ENCODE assay signal across 11 cellular contexts in genomic region chr14:78403278-78403815, GRCh38.
DNase-seq lines count a peak whose midpoint lies in the region; ATAC-seq and TF ChIP-seq lines count a peak whose summit lies in the region.
"Had no signal": no experiment of that assay in that cellular context is flagged by ENCODE, and none has a peak within 500 bp of the region (broad histone marks: within the 10 kb centered on the region; RNA-seq: fewer than 3 reads in every experiment).

No MANE protein-coding gene starts in this region.

- H3K4me3 ChIP-seq in endodermal cell (ENCODE audit: low read length), result no peak overlapping the region

- intact Hi-C loops in natural killer cell (cut with micrococcal nuclease) (no loop called here), Calu3 (cut with micrococcal nuclease; ENCODE audit: unreplicated experiment) (no loop called here)
- intact Hi-C loops in activated T-helper 2 cell treated with anti-CD3 and anti-CD28 coated beads, Interferon-gamma antibody, Interleukin-2, Interleukin-4, amounts not matched to agents 10 μg/mL and 5 μg/mL and 100 μg/mL, durations not matched to agents 14 hours and 24 hours and 36 hours (cut with micrococcal nuclease), result no loop called here
- intact Hi-C loops in CD4-positive, alpha-beta T cell (cut with DNase I, micrococcal nuclease), result no loop called here

- CTCF ChIA-PET in CD4-positive, alpha-beta T cell (lab: Charles Lee), result no interaction called here
- CTCF ChIA-PET in Calu3 (lab: Charles Lee), result no interaction called here

- H3K36me3 ChIP-seq in endodermal cell (ENCODE audit: control insufficient read depth, insufficient read depth, low read length), result no peaks in the 10 kb centered on the region

- H3K4me1 Mint-ChIP-seq in endodermal cell (peaks cover 10% of the 10 kb centered on the region), natural killer cell (no peaks in the 10 kb centered on the region), Calu3 (ENCODE audit: low read depth, unreplicated experiment) (no peaks in the 10 kb centered on the region)
- H3K4me1 Mint-ChIP-seq in activated T-helper 2 cell treated with anti-CD3 and anti-CD28 coated beads, Interferon-gamma antibody, Interleukin-2, Interleukin-4, amounts not matched to agents 10 μg/mL and 5 μg/mL and 100 μg/mL, durations not matched to agents 14 hours and 24 hours and 36 hours (ENCODE audit: low read depth), result no peaks in the 10 kb centered on the region
- H3K4me1 Mint-ChIP-seq in CD4-positive, alpha-beta T cell (ENCODE audit: low read depth), result no peaks in the 10 kb centered on the region

- H3K9me3 Mint-ChIP-seq in endodermal cell (no peaks in the 10 kb centered on the region), natural killer cell (peaks cover 0 to 7% of the 10 kb centered on the region in 2 donors), Calu3 (ENCODE audit: low read depth, unreplicated experiment) (no peaks in the 10 kb centered on the region)
- no peaks in the 10 kb centered on the region for H3K9me3 Mint-ChIP-seq in activated T-helper 2 cell treated with anti-CD3 and anti-CD28 coated beads, Interferon-gamma antibody, Interleukin-2, Interleukin-4, amounts not matched to agents 10 μg/mL and 5 μg/mL and 100 μg/mL, durations not matched to agents 14 hours and 24 hours and 36 hours
- H3K9me3 Mint-ChIP-seq in CD4-positive, alpha-beta T cell, result peaks cover 4% of the 10 kb centered on the region

- DNase-seq in Ammon's horn (ENCODE audit: low spot score), result peak; percentile 17
- peak; percentile 58 for DNase-seq in endodermal cell
- no peak for DNase-seq in natural killer cell
- no peak for DNase-seq in activated T-helper 2 cell treated with anti-CD3 and anti-CD28 coated beads, Interferon-gamma antibody, Interleukin-2, Interleukin-4, amounts not matched to agents 10 μg/mL and 5 μg/mL and 100 μg/mL, durations not matched to agents 14 hours and 24 hours and 36 hours (ENCODE audit: low spot score)
- DNase-seq in CD4-positive, alpha-beta T cell, result no peak
- DNase-seq in Calu3, result no peak
- DNase-seq: SIG-M5 had no signal

- peaks cover 5% of the 10 kb centered on the region for H3K4me1 ChIP-seq in endodermal cell (ENCODE audit: control insufficient read depth, insufficient read depth, low read length)

- POLR2A ChIA-PET in CD4-positive, alpha-beta T cell (lab: Charles Lee), result no interaction called here

- H3K27me3 ChIP-seq in endodermal cell (ENCODE audit: control insufficient read depth, insufficient read depth, low read length, poor library complexity, severe bottlenecking), result peaks cover 6% of the 10 kb centered on the region
- H3K27me3 ChIP-seq in CD4-positive, alpha-beta T cell (ENCODE audit: control insufficient read depth, insufficient read depth, low read length), result peaks cover 4% of the 10 kb centered on the region

- no peaks in the 10 kb centered on the region for H3K9me3 ChIP-seq in endodermal cell (ENCODE audit: control insufficient read depth, low read length)
- H3K9me3 ChIP-seq in CD4-positive, alpha-beta T cell (ENCODE audit: control insufficient read depth, low read length), result no peaks in the 10 kb centered on the region

- WGBS in endodermal cell (ENCODE audit: insufficient coverage in 1 of 2, insufficient read length in 1 of 2), 2 experiments, result 59 to 85% methylated on average over 4 to 8 of the region's 8 CpGs

- H3K4me3 Mint-ChIP-seq in endodermal cell (no peak overlapping the region), natural killer cell (no peak overlapping the region), Calu3 (ENCODE audit: low read depth, unreplicated experiment) (no peak overlapping the region)
- no peak overlapping the region for H3K4me3 Mint-ChIP-seq in activated T-helper 2 cell treated with anti-CD3 and anti-CD28 coated beads, Interferon-gamma antibody, Interleukin-2, Interleukin-4, amounts not matched to agents 10 μg/mL and 5 μg/mL and 100 μg/mL, durations not matched to agents 14 hours and 24 hours and 36 hours (ENCODE audit: low read depth)
- H3K4me3 Mint-ChIP-seq in CD4-positive, alpha-beta T cell, result no peak overlapping the region
- H3K4me3 Mint-ChIP-seq: activated naive CD8-positive, alpha-beta T cell had no signal

- H3K27ac ChIP-seq in endodermal cell (ENCODE audit: low read depth, low read length), result no peak overlapping the region
- no peak overlapping the region for H3K27ac ChIP-seq in CD4-positive, alpha-beta T cell (ENCODE audit: low read depth, low read length)
- H3K27ac ChIP-seq: C4-2B had no signal

- peak; percentile 67 for ATAC-seq in GM19468 (IDR thresholded peaks at IDR 0.05; ENCODE audit: extremely low read depth, unreplicated experiment)
- ATAC-seq in HG03159 (IDR thresholded peaks at IDR 0.05; ENCODE audit: unreplicated experiment), result peak; percentile 67
- ATAC-seq in natural killer cell, result no peak
- ATAC-seq in CD4-positive, alpha-beta T cell (ENCODE audit: poor library complexity), result no peak

- no peaks in the 10 kb centered on the region for H3K36me3 Mint-ChIP-seq in endodermal cell (ENCODE audit: low read depth)
- no peaks in the 10 kb centered on the region for H3K36me3 Mint-ChIP-seq in natural killer cell
- H3K36me3 Mint-ChIP-seq in activated T-helper 2 cell treated with anti-CD3 and anti-CD28 coated beads, Interferon-gamma antibody, Interleukin-2, Interleukin-4, amounts not matched to agents 10 μg/mL and 5 μg/mL and 100 μg/mL, durations not matched to agents 14 hours and 24 hours and 36 hours (ENCODE audit: low read depth), result no peaks in the 10 kb centered on the region
- no peaks in the 10 kb centered on the region for H3K36me3 Mint-ChIP-seq in CD4-positive, alpha-beta T cell (ENCODE audit: low read depth)
- no peaks in the 10 kb centered on the region for H3K36me3 Mint-ChIP-seq in Calu3 (ENCODE audit: insufficient read depth, unreplicated experiment)

- no peak overlapping the region for H3K9ac ChIP-seq in endodermal cell (ENCODE audit: extremely low read depth, low read length, poor library complexity, severe bottlenecking)

- H3K27me3 Mint-ChIP-seq in endodermal cell (ENCODE audit: insufficient read depth), result peaks cover under 1% of the 10 kb centered on the region
- peaks cover 0 to 16% of the 10 kb centered on the region in 2 donors for H3K27me3 Mint-ChIP-seq in natural killer cell (ENCODE audit: low read depth in 2 of 2)
- peaks cover 2% of the 10 kb centered on the region for H3K27me3 Mint-ChIP-seq in activated T-helper 2 cell treated with anti-CD3 and anti-CD28 coated beads, Interferon-gamma antibody, Interleukin-2, Interleukin-4, amounts not matched to agents 10 μg/mL and 5 μg/mL and 100 μg/mL, durations not matched to agents 14 hours and 24 hours and 36 hours (ENCODE audit: low read depth)
- H3K27me3 Mint-ChIP-seq in CD4-positive, alpha-beta T cell, result peaks cover 33% of the 10 kb centered on the region
- peaks cover 59% of the 10 kb centered on the region for H3K27me3 Mint-ChIP-seq in Calu3 (ENCODE audit: unreplicated experiment)

- TF ChIP-seq CTCF in endodermal cell (conservative IDR thresholded peaks at IDR 0.05) (no peak), natural killer cell (IDR thresholded peaks at IDR 0.05) (no peak), Calu3 (IDR thresholded peaks at IDR 0.05; ENCODE audit: unreplicated experiment) (no peak)
- no peak for TF ChIP-seq CTCF in CD4-positive, alpha-beta T cell (IDR thresholded peaks at IDR 0.05)

- H3K27ac Mint-ChIP-seq in endodermal cell, result no peak overlapping the region
- no peak overlapping the region for H3K27ac Mint-ChIP-seq in natural killer cell
- H3K27ac Mint-ChIP-seq in activated T-helper 2 cell treated with anti-CD3 and anti-CD28 coated beads, Interferon-gamma antibody, Interleukin-2, Interleukin-4, amounts not matched to agents 10 μg/mL and 5 μg/mL and 100 μg/mL, durations not matched to agents 14 hours and 24 hours and 36 hours, result no peak overlapping the region
- no peak overlapping the region for H3K27ac Mint-ChIP-seq in CD4-positive, alpha-beta T cell
- H3K27ac Mint-ChIP-seq in Calu3 (ENCODE audit: unreplicated experiment), result no peak overlapping the region
- H3K27ac Mint-ChIP-seq: activated naive CD8-positive, alpha-beta T cell had no signal

- BruUV-seq in Calu3 (replicated peaks; lab: Mats Ljungman, UMichigan), result no TSS peak

Comparison
In these comparisons a context has a peak if more than half of its experiments do, and no peak if none do; other contexts are left out.
1. DNase-seq: peak in Ammon's horn (single experiment) and endodermal cell (single experiment); none in natural killer cell (single experiment), activated T-helper 2 cell treated with anti-CD3 and anti-CD28 coated beads, Interferon-gamma antibody, Interleukin-2, Interleukin-4, amounts not matched to agents 10 μg/mL and 5 μg/mL and 100 μg/mL, durations not matched to agents 14 hours and 24 hours and 36 hours (single experiment), CD4-positive, alpha-beta T cell (0 of 10) and Calu3 (single experiment).
2. ATAC-seq: peak in GM19468 (single experiment) and HG03159 (single experiment); none in natural killer cell (0 of 3) and CD4-positive, alpha-beta T cell (single experiment).